17 cellular contexts compared by ENCODE assay signal in the genomic region with DNA sequence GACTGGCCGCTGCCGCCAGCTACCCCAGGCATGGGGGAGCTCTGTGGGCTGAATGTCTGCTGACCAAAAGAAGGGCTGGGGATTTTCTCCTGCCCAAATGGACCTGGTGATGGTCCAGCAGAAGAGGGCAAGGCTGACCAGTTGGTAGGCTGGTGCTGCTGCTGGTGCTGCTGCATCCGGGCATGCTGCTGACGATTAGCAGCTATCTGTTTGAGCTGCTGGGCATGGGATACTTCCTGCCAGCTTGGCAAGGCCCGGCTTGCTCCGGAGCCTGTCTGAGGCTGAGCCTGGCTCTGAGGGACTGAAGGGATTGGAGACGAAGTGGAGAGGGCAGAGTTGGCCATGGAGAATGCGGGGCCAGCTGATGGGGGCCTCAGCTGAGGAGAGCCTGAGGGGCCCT.
DNase-seq lines count a peak whose midpoint lies in the region; ATAC-seq, FAIRE-seq and TF ChIP-seq lines count a peak whose summit lies in the region.
"Had no signal": no experiment of that assay in that cellular context is flagged by ENCODE, and none has a peak within 500 bp of the region (broad histone marks: within the 10 kb centered on the region; RNA-seq: fewer than 3 reads in every experiment).

No MANE protein-coding gene starts in this region.

- TF ChIP-seq POLR2A in IMR-90 (IDR thresholded peaks at IDR 0.05; ENCODE audit: low read depth, low read length) = no peak

- no peak overlapping the region for H3K4me3 Mint-ChIP-seq in activated naive CD8-positive, alpha-beta T cell
- no peak overlapping the region for H3K4me3 Mint-ChIP-seq in activated naive CD8-positive, alpha-beta T cell treated with anti-CD3 and anti-CD28 coated beads, Interleukin-2, amount 50 U/mL, for 24 hours
- H3K4me3 Mint-ChIP-seq: B cell had no signal

- H2BK5ac ChIP-seq in IMR-90 (ENCODE audit: low read depth, low read length, poor library complexity, severe bottlenecking) = no peak overlapping the region

- peaks cover 8% of the 10 kb centered on the region for H3K9me1 ChIP-seq in IMR-90 (ENCODE audit: insufficient read depth, low read length)

- in situ Hi-C loops in IMR-90 (cut with MboI; ENCODE audit: low sequenced_read_pairs) = no loop called here
- in situ Hi-C loops in mammary epithelial cell (cut with MboI; ENCODE audit: low sequenced_read_pairs in 2 of 2) = no loop called here
- in situ Hi-C loops in brain microvascular endothelial cell (cut with HindIII; ENCODE audit: low pct_ligation_motif_present, low sequenced_read_pairs) = no loop called here

- BruUV-seq in IMR-90 (replicated peaks; lab: Mats Ljungman, UMichigan) = TSS peak; percentile 56
- TSS peak; percentile 33 for BruUV-seq in mammary epithelial cell (replicated peaks; lab: Mats Ljungman, UMichigan)

- H2AK5ac ChIP-seq in IMR-90 (ENCODE audit: low read depth, low read length) = no peak overlapping the region

- WGBS in IMR-90 (ENCODE audit: extremely low coverage in 2 of 2, insufficient read length in 1 of 2), 2 experiments = 100% methylated on average over 4 of the region's 8 CpGs; no CpG with 5 or more reads in 1 of the 2 experiments
- 63% methylated on average over 8 of the region's 8 CpGs for WGBS in mammary epithelial cell (ENCODE audit: low coverage, missing lambda C conversion rate)

- H3K27ac ChIP-seq in IMR-90 (ENCODE audit: insufficient read depth, low read length) (no peak overlapping the region), mammary epithelial cell (ENCODE audit: insufficient read depth, low read depth, low read length) (no peak overlapping the region), subcutaneous abdominal adipose tissue (ENCODE audit: low read depth, low read length) (peak overlapping the region; percentile 38), brain microvascular endothelial cell (no peak overlapping the region)

- H3K9me3 Mint-ChIP-seq in activated naive CD8-positive, alpha-beta T cell (ENCODE audit: low read depth) = no peaks in the 10 kb centered on the region
- no peaks in the 10 kb centered on the region for H3K9me3 Mint-ChIP-seq in activated naive CD8-positive, alpha-beta T cell treated with anti-CD3 and anti-CD28 coated beads, Interleukin-2, amount 50 U/mL, for 24 hours
- H3K9me3 Mint-ChIP-seq: IgD-negative memory B cell had no signal

- no peak overlapping the region for H3K4me2 ChIP-seq in IMR-90 (ENCODE audit: low read depth, low read length)
- H3K4me2 ChIP-seq in mammary epithelial cell (ENCODE audit: insufficient read depth, low read depth, low read length) = no peak overlapping the region

- peak overlapping the region; percentile 80 for H3K27ac Mint-ChIP-seq in activated naive CD8-positive, alpha-beta T cell
- no peak overlapping the region for H3K27ac Mint-ChIP-seq in activated naive CD8-positive, alpha-beta T cell treated with anti-CD3 and anti-CD28 coated beads, Interleukin-2, amount 50 U/mL, for 24 hours
- H3K27ac Mint-ChIP-seq: B cell had no signal

- POLR2A ChIA-PET in IMR-90 (lab: Charles Lee; ENCODE audit: unreplicated experiment) = no interaction called here

- no peak overlapping the region for H3K23ac ChIP-seq in IMR-90 (ENCODE audit: low read depth, low read length)

- H2BK20ac ChIP-seq in IMR-90 (ENCODE audit: low read depth, low read length) = no peak overlapping the region

- peaks cover 64% of the 10 kb centered on the region for H3K4me1 Mint-ChIP-seq in activated naive CD8-positive, alpha-beta T cell (ENCODE audit: low read depth)
- H3K4me1 Mint-ChIP-seq in activated naive CD8-positive, alpha-beta T cell treated with anti-CD3 and anti-CD28 coated beads, Interleukin-2, amount 50 U/mL, for 24 hours = peaks cover 50% of the 10 kb centered on the region

- no peak for FAIRE-seq in GM19239 (lab: Jason Lieb, UNC)

- no peak overlapping the region for H2BK15ac ChIP-seq in IMR-90 (ENCODE audit: low read depth, low read length)

- H3K18ac ChIP-seq in IMR-90 (ENCODE audit: low read depth, low read length) = no peak overlapping the region

- no peaks in the 10 kb centered on the region for H3K27me3 Mint-ChIP-seq in activated naive CD8-positive, alpha-beta T cell
- no peaks in the 10 kb centered on the region for H3K27me3 Mint-ChIP-seq in activated naive CD8-positive, alpha-beta T cell treated with anti-CD3 and anti-CD28 coated beads, Interleukin-2, amount 50 U/mL, for 24 hours
- H3K27me3 Mint-ChIP-seq: B cell, IgD-negative memory B cell had no signal

- H4K91ac ChIP-seq in IMR-90 (ENCODE audit: insufficient read depth, low read depth, low read length) = no peak overlapping the region; the same call in 1 of the 2 replicates

- peaks cover 49 to 70% of the 10 kb centered on the region in 2 experiments for H3K79me1 ChIP-seq in IMR-90 (ENCODE audit: low read depth in 1 of 2, low read length in 2 of 2)

- H3K36me3 ChIP-seq in IMR-90 (ENCODE audit: control insufficient read depth, insufficient read depth, low read length) (peaks cover 12% of the 10 kb centered on the region), mammary epithelial cell (ENCODE audit: insufficient read depth, low read length) (no peaks in the 10 kb centered on the region), subcutaneous abdominal adipose tissue (ENCODE audit: control insufficient read depth in 5 of 5, insufficient read depth in 5 of 5, low read length in 5 of 5) (peaks cover 5 to 18% (median 10%) of the 10 kb centered on the region in 5 donors), brain microvascular endothelial cell (replicated peaks) (peaks cover 12% of the 10 kb centered on the region)
- H3K36me3 ChIP-seq: HAP-1 had no signal

- no peak for TF ChIP-seq CTCF in IMR-90 (conservative IDR thresholded peaks at IDR 0.05; ENCODE audit: low read depth, low read length)
- no peak for TF ChIP-seq CTCF in mammary epithelial cell (conservative IDR thresholded peaks at IDR 0.05 in 1 of 2, IDR thresholded peaks at IDR 0.05 in 1 of 2; ENCODE audit: extremely low read depth in 1 of 2, insufficient read depth in 1 of 2, low read depth in 1 of 2, low read length in 2 of 2)
- no peak for TF ChIP-seq CTCF in brain microvascular endothelial cell (IDR thresholded peaks at IDR 0.05; ENCODE audit: low read depth, low read length, missing control alignments)

- ATAC-seq in activated naive CD8-positive, alpha-beta T cell treated with anti-CD3 and anti-CD28 coated beads, Interleukin-2, amount 50 U/mL, for 24 hours = no peak
- ATAC-seq in IMR-90 (ENCODE audit: low read depth) = no peak

- intact Hi-C loops in IMR-90 (cut with micrococcal nuclease) = loop anchor here (2.0 kb wide), 1 partner anchor 242 kb away; no protein-coding TSS in a partner anchor
- intact Hi-C loops in mammary epithelial cell (cut with micrococcal nuclease) = no loop called here

- no peak overlapping the region for H3K56ac ChIP-seq in IMR-90 (ENCODE audit: extremely low read depth, insufficient read depth, low read length)

- H4K5ac ChIP-seq in IMR-90 (ENCODE audit: low read depth, low read length) = no peak overlapping the region

- no peak for TF ChIP-seq RAD21 in IMR-90 (IDR thresholded peaks at IDR 0.05; ENCODE audit: low read length)

- H3K9me3 ChIP-seq in IMR-90 (ENCODE audit: control insufficient read depth, insufficient read depth, low read length) (no peaks in the 10 kb centered on the region), mammary epithelial cell (replicated peaks; ENCODE audit: insufficient read depth, low read length) (no peaks in the 10 kb centered on the region), subcutaneous abdominal adipose tissue (ENCODE audit: control insufficient read depth in 5 of 5, low read length in 5 of 5) (no peaks in the 10 kb centered on the region)
- H3K9me3 ChIP-seq: HAP-1 had no signal

- dilution Hi-C loops in IMR-90 (cut with HindIII; ENCODE audit: low sequenced_read_pairs, unreplicated experiment) (no loop called here), mammary epithelial cell (cut with HindIII; ENCODE audit: low sequenced_read_pairs) (no loop called here)

- no peak overlapping the region for H3K4ac ChIP-seq in IMR-90 (ENCODE audit: low read depth, low read length)

- no peak overlapping the region for H2AK9ac ChIP-seq in IMR-90 (replicated peaks; ENCODE audit: low read depth, low read length, poor library complexity)

- H4K20me1 ChIP-seq in IMR-90 (ENCODE audit: insufficient read depth, low read length) = no peaks in the 10 kb centered on the region; the same call in 1 of the 2 replicates
- no peaks in the 10 kb centered on the region for H4K20me1 ChIP-seq in mammary epithelial cell (ENCODE audit: insufficient read depth, low read length)

- peaks cover 14% of the 10 kb centered on the region for H3K36me3 Mint-ChIP-seq in activated naive CD8-positive, alpha-beta T cell
- peaks cover 29% of the 10 kb centered on the region for H3K36me3 Mint-ChIP-seq in activated naive CD8-positive, alpha-beta T cell treated with anti-CD3 and anti-CD28 coated beads, Interleukin-2, amount 50 U/mL, for 24 hours (ENCODE audit: low read depth)

- no peaks in the 10 kb centered on the region for H3K27me3 ChIP-seq in IMR-90 (ENCODE audit: control insufficient read depth, insufficient read depth, low read length)
- no peaks in the 10 kb centered on the region for H3K27me3 ChIP-seq in mammary epithelial cell (ENCODE audit: insufficient read depth, low read length)
- H3K27me3 ChIP-seq in subcutaneous abdominal adipose tissue (ENCODE audit: control insufficient read depth in 5 of 5, insufficient read depth in 4 of 5, low read length in 5 of 5) = no peaks in the 10 kb centered on the region
- H3K27me3 ChIP-seq in brain microvascular endothelial cell (replicated peaks) = no peaks in the 10 kb centered on the region

- H3K9ac ChIP-seq in IMR-90 (ENCODE audit: low read depth, low read length) = no peak overlapping the region
- H3K9ac ChIP-seq in mammary epithelial cell (ENCODE audit: insufficient read depth, low read length) = no peak overlapping the region
- no peak overlapping the region for H3K9ac ChIP-seq in subcutaneous abdominal adipose tissue (ENCODE audit: low read length in 5 of 5)

- DNase-seq in activated naive CD8-positive, alpha-beta T cell treated with anti-CD3 and anti-CD28 coated beads, Interleukin-2, amount 50 U/mL, for 24 hours = no peak
- DNase-seq in IMR-90 (no peak), mammary epithelial cell (no peak), brain microvascular endothelial cell (no peak), GM19239 (ENCODE audit: insufficient read length, low spot score) (no peak)
- DNase-seq: DMS153, EL, MV-4-11, NCI-H1417 treated with DMSO at 0.1 percent for 48 hours, NCI-H2029, NCI-H524, OCI-M1 had no signal

- no peak overlapping the region for H3K4me3 ChIP-seq in IMR-90 (ENCODE audit: insufficient read depth, low read depth, low read length)
- H3K4me3 ChIP-seq in mammary epithelial cell (replicated peaks in 1 of 3; ENCODE audit: insufficient read depth in 1 of 3, low read depth in 2 of 3, low read length in 3 of 3) = no peak overlapping the region
- no peak overlapping the region for H3K4me3 ChIP-seq in subcutaneous abdominal adipose tissue (ENCODE audit: low read depth in 1 of 5, low read length in 5 of 5)
- no peak overlapping the region for H3K4me3 ChIP-seq in brain microvascular endothelial cell (ENCODE audit: low read depth, low read length)
- H3K4me3 ChIP-seq: HAP-1 had no signal

- no peak overlapping the region for H2AFZ ChIP-seq in IMR-90 (replicated peaks; ENCODE audit: low read length, poor library complexity)
- H2AFZ ChIP-seq in mammary epithelial cell (ENCODE audit: low read depth, low read length) = no peak overlapping the region

- H3K79me2 ChIP-seq in mammary epithelial cell (ENCODE audit: insufficient read depth, low read length) = peaks cover 3% of the 10 kb centered on the region

- H4K8ac ChIP-seq in IMR-90 (ENCODE audit: low read depth in 2 of 2, low read length in 2 of 2) = no peak overlapping the region

- peaks cover 14% of the 10 kb centered on the region for H3K4me1 ChIP-seq in IMR-90 (ENCODE audit: control insufficient read depth, insufficient read depth, low read length)
- H3K4me1 ChIP-seq in mammary epithelial cell (ENCODE audit: insufficient read depth, low read length) = peaks cover 28% of the 10 kb centered on the region
- H3K4me1 ChIP-seq in subcutaneous abdominal adipose tissue (ENCODE audit: control insufficient read depth in 5 of 5, insufficient read depth in 5 of 5, low read length in 5 of 5) = peaks cover 0 to 72% (median 52%) of the 10 kb centered on the region in 5 donors

- CTCF ChIA-PET in IMR-90 (lab: Yijun Ruan, JAX) (interaction anchor here (0.5 to 1.5 kb wide), 2 partner anchors 106 to 146 kb away, joined by 3 read pairs; no protein-coding TSS in a partner anchor), mammary epithelial cell (lab: Charles Lee; ENCODE audit: low non-redundant PET) (no interaction called here)

- H3K14ac ChIP-seq in IMR-90 (replicated peaks; ENCODE audit: low read depth, low read length) = no peak overlapping the region

- no peak overlapping the region for H2BK120ac ChIP-seq in IMR-90 (ENCODE audit: low read depth, low read length)
